ENCODE assay signal across 18 cellular contexts in genomic region chr13:50275392-50276063, GRCh38.
DNase-seq lines count a peak whose midpoint lies in the region; ATAC-seq and TF ChIP-seq lines count a peak whose summit lies in the region.
"Had no signal": no experiment of that assay in that cellular context is flagged by ENCODE, and none has a peak within 500 bp of the region (broad histone marks: within the 10 kb centered on the region; RNA-seq: fewer than 3 reads in every experiment).

No MANE protein-coding gene starts in this region.

- no TSS peak for BruUV-seq in mammary epithelial cell (replicated peaks; lab: Mats Ljungman, UMichigan)

- peak; percentile 5 for DNase-seq in activated CD8-positive, alpha-beta T cell treated with anti-CD3 and anti-CD28 coated beads for 36 hours
- no peak for DNase-seq in activated CD8-positive, alpha-beta T cell treated with anti-CD3 and anti-CD28 coated beads, Interleukin-2, amount 10 ng/mL, durations not matched to agents 7 days and 5 days
- DNase-seq in LNCaP clone FGC (ENCODE audit: low read depth): peak; percentile 77
- DNase-seq in mammary epithelial cell: peak; percentile 52
- DNase-seq in glomerular visceral epithelial cell (ENCODE audit: extremely low spot score): no peak
- DNase-seq in esophagus muscularis mucosa (ENCODE audit: extremely low spot score): no peak
- no peak for DNase-seq in Karpas-422
- DNase-seq: activated CD4-positive, alpha-beta T cell treated with anti-CD3 and anti-CD28 coated beads, Interleukin-2, amount 10 ng/mL, durations not matched to agents 24 days and 14 days; activated T-cell treated with anti-CD3 and anti-CD28 coated beads, Interleukin-2, amount 50 U/mL, for 48 hours; Caco-2; endodermal cell; gastrocnemius medialis; mesendoderm; NCI-H187; Right ventricle myocardium superior; testis had no signal

- no peaks in the 10 kb centered on the region for H3K36me3 Mint-ChIP-seq in activated CD8-positive, alpha-beta T cell treated with anti-CD3 and anti-CD28 coated beads for 36 hours (ENCODE audit: low read depth)
- H3K36me3 Mint-ChIP-seq in activated CD8-positive, alpha-beta T cell treated with anti-CD3 and anti-CD28 coated beads, Interleukin-2, amount 10 ng/mL, durations not matched to agents 7 days and 5 days (ENCODE audit: low read depth): no peaks in the 10 kb centered on the region

- TF ChIP-seq RAD21 in liver (IDR thresholded peaks at IDR 0.05): peak; percentile 69 to 77

- no peak for TF ChIP-seq CTCF in activated CD8-positive, alpha-beta T cell treated with anti-CD3 and anti-CD28 coated beads for 36 hours (IDR thresholded peaks at IDR 0.05)
- TF ChIP-seq CTCF in LNCaP clone FGC (IDR thresholded peaks at IDR 0.05; ENCODE audit: control insufficient read depth, extremely low read depth, insufficient read depth) (no peak), mammary epithelial cell (conservative IDR thresholded peaks at IDR 0.05 in 1 of 2, IDR thresholded peaks at IDR 0.05 in 1 of 2; ENCODE audit: extremely low read depth in 1 of 2, insufficient read depth in 1 of 2, low read depth in 1 of 2, low read length in 2 of 2) (peak in 1 of 2 donors; percentile 20), liver (IDR thresholded peaks at IDR 0.05; ENCODE audit: low read depth, low read length, missing input control) (peak; percentile 13), esophagus muscularis mucosa (IDR thresholded peaks at IDR 0.05) (no peak)

- dilution Hi-C loops in mammary epithelial cell (cut with HindIII; ENCODE audit: low sequenced_read_pairs): no loop called here

- no peak overlapping the region for H2AFZ ChIP-seq in mammary epithelial cell (ENCODE audit: low read depth, low read length)
- H2AFZ ChIP-seq in Karpas-422 (ENCODE audit: low read length): no peak overlapping the region

- no peak for TF ChIP-seq EP300 in esophagus muscularis mucosa (IDR thresholded peaks at IDR 0.05)

- H3K27me3 ChIP-seq in mammary epithelial cell (ENCODE audit: insufficient read depth, low read length) (no peaks in the 10 kb centered on the region), liver (ENCODE audit: control insufficient read depth in 4 of 4, insufficient read depth in 4 of 4, low read length in 3 of 4) (no peaks in the 10 kb centered on the region), esophagus muscularis mucosa (no peaks in the 10 kb centered on the region), Karpas-422 (ENCODE audit: low read length) (no peaks in the 10 kb centered on the region)
- H3K27me3 ChIP-seq: gastrocnemius medialis, testis had no signal

- ATAC-seq in activated CD8-positive, alpha-beta T cell treated with anti-CD3 and anti-CD28 coated beads for 36 hours: peak; percentile 64
- no peak for ATAC-seq in activated CD8-positive, alpha-beta T cell treated with anti-CD3 and anti-CD28 coated beads, Interleukin-2, amount 10 ng/mL, durations not matched to agents 7 days and 5 days
- ATAC-seq: gastrocnemius medialis had no signal

- in situ Hi-C loops in mammary epithelial cell (cut with MboI; ENCODE audit: low sequenced_read_pairs in 2 of 2): no loop called here

- peaks cover 4% of the 10 kb centered on the region for H3K9me3 Mint-ChIP-seq in activated CD8-positive, alpha-beta T cell treated with anti-CD3 and anti-CD28 coated beads for 36 hours
- no peaks in the 10 kb centered on the region for H3K9me3 Mint-ChIP-seq in activated CD8-positive, alpha-beta T cell treated with anti-CD3 and anti-CD28 coated beads, Interleukin-2, amount 10 ng/mL, durations not matched to agents 7 days and 5 days (ENCODE audit: insufficient read depth)

- CTCF ChIA-PET in activated CD8-positive, alpha-beta T cell treated with anti-CD3 and anti-CD28 coated beads for 36 hours (lab: Charles Lee): interaction anchor here (1.2 kb wide), 1 partner anchor 14 kb away, joined by 3 read pairs; no protein-coding TSS in a partner anchor
- CTCF ChIA-PET in activated CD8-positive, alpha-beta T cell treated with anti-CD3 and anti-CD28 coated beads, Interleukin-2, amount 10 ng/mL, durations not matched to agents 7 days and 5 days (lab: Charles Lee): interaction anchor here (1.1 kb wide), 1 partner anchor 17 kb away, joined by 4 read pairs; no protein-coding TSS in a partner anchor
- CTCF ChIA-PET in mammary epithelial cell (lab: Charles Lee; ENCODE audit: low non-redundant PET): no interaction called here

- H3K27ac Mint-ChIP-seq in activated CD8-positive, alpha-beta T cell treated with anti-CD3 and anti-CD28 coated beads for 36 hours: no peak overlapping the region
- H3K27ac Mint-ChIP-seq in activated CD8-positive, alpha-beta T cell treated with anti-CD3 and anti-CD28 coated beads, Interleukin-2, amount 10 ng/mL, durations not matched to agents 7 days and 5 days: no peak overlapping the region
- H3K27ac Mint-ChIP-seq: activated CD4-positive, alpha-beta T cell treated with anti-CD3 and anti-CD28 coated beads, Interleukin-2, amount 10 ng/mL, durations not matched to agents 24 days and 14 days; endodermal cell; T-helper 1 cell treated with Interleukin-12 subunit alpha and Interleukin-12 subunit beta and Interleukin-4 antibody, amounts not matched to agents 30 μg/mL and 1 μg/mL, for 36 hours had no signal

- no peaks in the 10 kb centered on the region for H4K20me1 ChIP-seq in mammary epithelial cell (ENCODE audit: insufficient read depth, low read length)
- H4K20me1 ChIP-seq in Karpas-422 (ENCODE audit: insufficient read depth, low read depth, low read length): no peaks in the 10 kb centered on the region

- no peak overlapping the region for H3K4me2 ChIP-seq in mammary epithelial cell (ENCODE audit: insufficient read depth, low read depth, low read length)
- H3K4me2 ChIP-seq in Karpas-422 (ENCODE audit: low read depth, low read length, poor library complexity, severe bottlenecking): no peak overlapping the region

- intact Hi-C loops in activated CD8-positive, alpha-beta T cell treated with anti-CD3 and anti-CD28 coated beads for 36 hours (cut with micrococcal nuclease): no loop called here
- intact Hi-C loops in mammary epithelial cell (cut with micrococcal nuclease) (no loop called here), esophagus muscularis mucosa (cut with DNase I) (no loop called here)

- H3K4me1 ChIP-seq in mammary epithelial cell (ENCODE audit: insufficient read depth, low read length) (no peaks in the 10 kb centered on the region), liver (ENCODE audit: control insufficient read depth in 4 of 4, insufficient read depth in 4 of 4, low read length in 3 of 4) (no peaks in the 10 kb centered on the region), esophagus muscularis mucosa (no peaks in the 10 kb centered on the region), Karpas-422 (ENCODE audit: low read length) (peaks cover 15% of the 10 kb centered on the region)
- H3K4me1 ChIP-seq: Caco-2, gastrocnemius medialis, testis had no signal

- H3K9me2 ChIP-seq in Karpas-422 (replicated peaks; ENCODE audit: insufficient read depth, low read length): no peaks in the 10 kb centered on the region

- WGBS in mammary epithelial cell (ENCODE audit: low coverage, missing lambda C conversion rate): 71% methylated on average over 1 of the region's 1 CpG
- 29% methylated on average over 1 of the region's 1 CpG for WGBS in liver
- WGBS in esophagus muscularis mucosa: 95% methylated on average over 1 of the region's 1 CpG

- H3K9me3 ChIP-seq in mammary epithelial cell (replicated peaks; ENCODE audit: insufficient read depth, low read length) (no peaks in the 10 kb centered on the region), liver (ENCODE audit: control insufficient read depth in 4 of 4, low read length in 3 of 4) (peaks cover 0 to 5% (median 2%) of the 10 kb centered on the region in 4 donors), esophagus muscularis mucosa (peaks cover 0 to 11% (median 0%) of the 10 kb centered on the region in 4 donors), Karpas-422 (ENCODE audit: low read length) (no peaks in the 10 kb centered on the region)
- H3K9me3 ChIP-seq: gastrocnemius medialis, testis had no signal

- H3K36me3 ChIP-seq in mammary epithelial cell (ENCODE audit: insufficient read depth, low read length): no peaks in the 10 kb centered on the region
- H3K36me3 ChIP-seq in liver (ENCODE audit: control insufficient read depth in 4 of 4, insufficient read depth in 3 of 4, low read depth in 1 of 4, low read length in 3 of 4): no peaks in the 10 kb centered on the region
- no peaks in the 10 kb centered on the region for H3K36me3 ChIP-seq in esophagus muscularis mucosa
- H3K36me3 ChIP-seq in Karpas-422 (ENCODE audit: insufficient read depth, low read length): no peaks in the 10 kb centered on the region
- H3K36me3 ChIP-seq: gastrocnemius medialis had no signal

- peaks cover 4% of the 10 kb centered on the region for H3K27me3 Mint-ChIP-seq in activated CD8-positive, alpha-beta T cell treated with anti-CD3 and anti-CD28 coated beads for 36 hours
- H3K27me3 Mint-ChIP-seq in activated CD8-positive, alpha-beta T cell treated with anti-CD3 and anti-CD28 coated beads, Interleukin-2, amount 10 ng/mL, durations not matched to agents 7 days and 5 days (ENCODE audit: low read depth): peaks cover 10% of the 10 kb centered on the region

- H3K4me3 ChIP-seq in LNCaP clone FGC (ENCODE audit: low read depth, low read length) (no peak overlapping the region), mammary epithelial cell (replicated peaks in 1 of 3; ENCODE audit: insufficient read depth in 1 of 3, low read depth in 2 of 3, low read length in 3 of 3) (no peak overlapping the region), liver (ENCODE audit: low read depth in 1 of 3, low read length in 3 of 3) (no peak overlapping the region), esophagus muscularis mucosa (no peak overlapping the region), Karpas-422 (ENCODE audit: low read length) (no peak overlapping the region)
- H3K4me3 ChIP-seq: gastrocnemius medialis, testis had no signal

- POLR2A ChIA-PET in activated CD8-positive, alpha-beta T cell treated with anti-CD3 and anti-CD28 coated beads for 36 hours (lab: Charles Lee): no interaction called here
- POLR2A ChIA-PET in activated CD8-positive, alpha-beta T cell treated with anti-CD3 and anti-CD28 coated beads, Interleukin-2, amount 10 ng/mL, durations not matched to agents 7 days and 5 days (lab: Charles Lee): no interaction called here

- H3K9ac ChIP-seq in mammary epithelial cell (ENCODE audit: insufficient read depth, low read length) (no peak overlapping the region), liver (ENCODE audit: low read depth in 1 of 2, low read length in 2 of 2) (no peak overlapping the region), Karpas-422 (ENCODE audit: low read length) (no peak overlapping the region)

- H3K79me2 ChIP-seq in mammary epithelial cell (ENCODE audit: insufficient read depth, low read length) (no peaks in the 10 kb centered on the region), Karpas-422 (ENCODE audit: low read length) (no peaks in the 10 kb centered on the region)

- H3K27ac ChIP-seq in mammary epithelial cell (ENCODE audit: insufficient read depth, low read depth, low read length) (no peak overlapping the region), liver (ENCODE audit: low read depth in 1 of 2, low read length in 2 of 2) (peak overlapping the region in 1 of 2 donors; percentile 25), esophagus muscularis mucosa (replicated peaks in 1 of 4) (no peak overlapping the region), Karpas-422 (ENCODE audit: low read length) (no peak overlapping the region)
- H3K27ac ChIP-seq: gastrocnemius medialis, testis had no signal

- H3K4me1 Mint-ChIP-seq in activated CD8-positive, alpha-beta T cell treated with anti-CD3 and anti-CD28 coated beads for 36 hours (ENCODE audit: low read depth): no peaks in the 10 kb centered on the region
- H3K4me1 Mint-ChIP-seq in activated CD8-positive, alpha-beta T cell treated with anti-CD3 and anti-CD28 coated beads, Interleukin-2, amount 10 ng/mL, durations not matched to agents 7 days and 5 days (ENCODE audit: low read depth): no peaks in the 10 kb centered on the region
- H3K4me1 Mint-ChIP-seq: activated CD4-positive, alpha-beta T cell treated with anti-CD3 and anti-CD28 coated beads, Interleukin-2, amount 10 ng/mL, durations not matched to agents 24 days and 14 days; endodermal cell had no signal

- TF ChIP-seq POLR2A in esophagus muscularis mucosa (IDR thresholded peaks at IDR 0.05; ENCODE audit: low read depth): no peak

- H3K4me3 Mint-ChIP-seq in activated CD8-positive, alpha-beta T cell treated with anti-CD3 and anti-CD28 coated beads for 36 hours: no peak overlapping the region
- no peak overlapping the region for H3K4me3 Mint-ChIP-seq in activated CD8-positive, alpha-beta T cell treated with anti-CD3 and anti-CD28 coated beads, Interleukin-2, amount 10 ng/mL, durations not matched to agents 7 days and 5 days
- H3K4me3 Mint-ChIP-seq: activated CD4-positive, alpha-beta T cell treated with anti-CD3 and anti-CD28 coated beads, Interleukin-2, amount 10 ng/mL, durations not matched to agents 24 days and 14 days; endodermal cell; T-helper 1 cell treated with Interleukin-12 subunit alpha and Interleukin-12 subunit beta and Interleukin-4 antibody, amounts not matched to agents 30 μg/mL and 1 μg/mL, for 36 hours had no signal

Comparison
In these comparisons a context has a peak if more than half of its experiments do, and no peak if none do; other contexts are left out.
1. DNase-seq: peak in activated CD8-positive, alpha-beta T cell treated with anti-CD3 and anti-CD28 coated beads for 36 hours (single experiment), LNCaP clone FGC (single experiment) and mammary epithelial cell (single experiment); none in activated CD8-positive, alpha-beta T cell treated with anti-CD3 and anti-CD28 coated beads, Interleukin-2, amount 10 ng/mL, durations not matched to agents 7 days and 5 days (single experiment), glomerular visceral epithelial cell (single experiment), esophagus muscularis mucosa (single experiment) and Karpas-422 (single experiment).